In genomic region chr5:134965271-134965825, GRCh38 we compare ENCODE assay signal across 1 cellular context.
TF ChIP-seq lines count a peak whose summit lies in the region.

No MANE protein-coding gene starts in this region.

TF ChIP-seq in K562, 482 proteins besides CTCF, POLR2A, EP300 and RAD21:
- TF ChIP-seq ATF7 (IDR thresholded peaks at IDR 0.05) (no peak), ZNF143 (CRISPR knock-in tag; IDR thresholded peaks at IDR 0.05) (no peak), HDAC8 (tag; IDR thresholded peaks at IDR 0.05) (no peak), ZNF449 (CRISPR knock-in tag; IDR thresholded peaks at IDR 0.05) (no peak), COPS2 (conservative IDR thresholded peaks at IDR 0.05) (no peak), TGIF2 (CRISPR knock-in tag; IDR thresholded peaks at IDR 0.05) (no peak)
